In genomic region chr17:68451650-68452354, GRCh38 we compare ENCODE assay signal across 20 cellular contexts. TPM values are rescaled to one million over a fixed set of nuclear protein-coding genes. Genes with fewer than 3 reads are reported as not detected.
A peak's percentile ranks its signal among the peaks of the same experiment; 100 is the strongest.
DNase-seq lines count a peak whose midpoint lies in the region; ATAC-seq and TF ChIP-seq lines count a peak whose summit lies in the region.
"Had no signal": no experiment of that assay in that cellular context is flagged by ENCODE, and none has a peak within 500 bp of the region (broad histone marks: within the 10 kb centered on the region; RNA-seq: fewer than 3 reads in every experiment).

No MANE protein-coding gene starts in this region.

- peak overlapping the region; percentile 59 for H3K4me3 Mint-ChIP-seq in Caco-2 (ENCODE audit: unreplicated experiment)
- H3K4me3 Mint-ChIP-seq: CD8-positive, alpha-beta T cell had no signal

- H2BK120ac ChIP-seq in mesenchymal stem cell (ENCODE audit: low read depth, low read length) = no peak overlapping the region

- no peaks in the 10 kb centered on the region for H3K9me3 ChIP-seq in Caco-2
- no peaks in the 10 kb centered on the region for H3K9me3 ChIP-seq in colonic mucosa
- H3K9me3 ChIP-seq in mesenchymal stem cell (ENCODE audit: control insufficient read depth, low read length) = no peaks in the 10 kb centered on the region
- no peaks in the 10 kb centered on the region for H3K9me3 ChIP-seq in lower lobe of right lung

- H3K79me1 ChIP-seq in mesenchymal stem cell (replicated peaks; ENCODE audit: low read length, poor library complexity, severe bottlenecking) = peaks cover 22% of the 10 kb centered on the region

- peak overlapping the region; percentile 90 for H3K27ac Mint-ChIP-seq in Caco-2 (ENCODE audit: unreplicated experiment)
- H3K27ac Mint-ChIP-seq: CD8-positive, alpha-beta T cell had no signal

- no peak overlapping the region for H2BK5ac ChIP-seq in mesenchymal stem cell (ENCODE audit: low read depth, low read length, poor library complexity, severe bottlenecking)

- TF ChIP-seq CTCF in Caco-2 (IDR thresholded peaks at IDR 0.05; ENCODE audit: insufficient read depth in 1 of 2, low read depth in 1 of 2, low read length in 1 of 2, severe bottlenecking in 1 of 2, unreplicated experiment in 1 of 2) = no peak
- TF ChIP-seq CTCF in colonic mucosa (IDR thresholded peaks at IDR 0.05) = no peak
- no peak for TF ChIP-seq CTCF in lower lobe of right lung (IDR thresholded peaks at IDR 0.05)
- TF ChIP-seq CTCF in GM10248 (IDR thresholded peaks at IDR 0.05; ENCODE audit: control extremely low read depth, extremely low read depth, low read depth, missing control alignments) = no peak

- H3K4me1 ChIP-seq in Caco-2 (peaks cover 33% of the 10 kb centered on the region), colonic mucosa (peaks cover 7% of the 10 kb centered on the region), mesenchymal stem cell (ENCODE audit: control insufficient read depth, insufficient read depth, low read depth, low read length) (peaks cover 2% of the 10 kb centered on the region), lower lobe of right lung (peaks cover 30% of the 10 kb centered on the region)

- BruUV-seq in Caco-2 (replicated peaks; lab: Mats Ljungman, UMichigan) = no TSS peak

- no peaks in the 10 kb centered on the region for H3K27me3 Mint-ChIP-seq in Caco-2 (ENCODE audit: insufficient read depth, unreplicated experiment)

- POLR2A ChIA-PET in Caco-2 (lab: Charles Lee) = no interaction called here
- POLR2A ChIA-PET in GM10248 (lab: Yijun Ruan, JAX) = no interaction called here

- H4K8ac ChIP-seq in mesenchymal stem cell (ENCODE audit: low read length) = peak overlapping the region; percentile 53

- H3K4me2 ChIP-seq in mesenchymal stem cell (ENCODE audit: low read length, poor library complexity, severe bottlenecking) = no peak overlapping the region

- H3K36me3 Mint-ChIP-seq in Caco-2 (ENCODE audit: insufficient read depth, unreplicated experiment) = peaks cover 15% of the 10 kb centered on the region

- H2AFZ ChIP-seq in mesenchymal stem cell (ENCODE audit: low read depth, low read length) = no peak overlapping the region

- DNase-seq in Caco-2 (peak in 1 of 2 experiments; percentile 39), colonic mucosa (no peak), mesenchymal stem cell (no peak), sciatic nerve (ENCODE audit: low spot score) (no peak), RKO (ENCODE audit: low spot score) (no peak), lower lobe of right lung (no peak), GM19238 (ENCODE audit: insufficient read length, low spot score) (no peak), GM10248 (ENCODE audit: extremely low spot score) (no peak)
- DNase-seq: CD8-positive, alpha-beta T cell; GDM1; GOT3; NCI-H1105; NCI-H1694 treated with DMSO at 0.1 percent for 48 hours; NCI-H2107; NCI-H510A; NCI-H748 treated with DMSO at 0.1 percent for 48 hours; RPMI8226; SIG-M5 had no signal

- no peak overlapping the region for H2AK5ac ChIP-seq in mesenchymal stem cell (ENCODE audit: low read length, severe bottlenecking)

- intact Hi-C loops in Caco-2 (cut with micrococcal nuclease; ENCODE audit: unreplicated experiment) = loop anchor here (1.0 kb wide), 1 partner anchor 11 kb away; no protein-coding TSS in a partner anchor
- intact Hi-C loops in colonic mucosa (cut with DNase I) = no loop called here
- intact Hi-C loops in sciatic nerve (cut with DNase I) = no loop called here
- intact Hi-C loops in lower lobe of right lung (cut with DNase I) = no loop called here

- H3K4me3 ChIP-seq in Caco-2 (ENCODE audit: low read depth, low read length) (no peak overlapping the region), colonic mucosa (no peak overlapping the region), mesenchymal stem cell (ENCODE audit: insufficient read depth in 1 of 2, low read depth in 1 of 2, low read length in 2 of 2) (no peak overlapping the region), lower lobe of right lung (no peak overlapping the region)
- H3K4me3 ChIP-seq: BLaER1, K562 had no signal

- peak; percentile 60 for ATAC-seq in sciatic nerve
- no peak for ATAC-seq in lower lobe of right lung
- ATAC-seq: CD8-positive, alpha-beta T cell; K562 had no signal

- H3K27me3 ChIP-seq in Caco-2 (replicated peaks; ENCODE audit: control insufficient read depth, insufficient read depth, low read length) (no peaks in the 10 kb centered on the region), colonic mucosa (no peaks in the 10 kb centered on the region), mesenchymal stem cell (ENCODE audit: control insufficient read depth in 1 of 2, insufficient read depth in 1 of 2, low read length in 2 of 2) (no peaks in the 10 kb centered on the region), lower lobe of right lung (ENCODE audit: low read depth) (no peaks in the 10 kb centered on the region)

- H4K91ac ChIP-seq in mesenchymal stem cell (ENCODE audit: low read length) = no peak overlapping the region

- H2BK12ac ChIP-seq in mesenchymal stem cell (ENCODE audit: low read length in 2 of 2) = no peak overlapping the region

- H3K4ac ChIP-seq in mesenchymal stem cell (ENCODE audit: low read depth in 1 of 2, low read length in 2 of 2) = no peak overlapping the region

- H3K27ac ChIP-seq in colonic mucosa (peak overlapping the region; percentile 64), mesenchymal stem cell (ENCODE audit: low read length, poor library complexity, severe bottlenecking) (no peak overlapping the region), lower lobe of right lung (no peak overlapping the region)

- peak overlapping the region in 1 of 2 donors; percentile 35 for H3K9ac ChIP-seq in colonic mucosa (ENCODE audit: low read depth in 2 of 2, low read length in 2 of 2)
- peak overlapping the region; percentile 1 for H3K9ac ChIP-seq in mesenchymal stem cell (ENCODE audit: low read length)

- no peak overlapping the region for H2BK15ac ChIP-seq in mesenchymal stem cell (ENCODE audit: low read depth, poor library complexity, severe bottlenecking)

- CTCF ChIA-PET in Caco-2 (lab: Charles Lee) = no interaction called here
- CTCF ChIA-PET in GM10248 (lab: Yijun Ruan, JAX) = interaction anchor here (2.7 kb wide), 1 partner anchor 16 kb away, joined by 12 read pairs; no protein-coding TSS in a partner anchor

- no peak overlapping the region for H3K23ac ChIP-seq in mesenchymal stem cell (ENCODE audit: low read length in 2 of 2)

- peaks cover 12% of the 10 kb centered on the region for H3K4me1 Mint-ChIP-seq in Caco-2 (ENCODE audit: low read depth, unreplicated experiment)

- no peak overlapping the region for H3K18ac ChIP-seq in mesenchymal stem cell (ENCODE audit: low read depth in 1 of 2, low read length in 2 of 2)

- H3K9me3 Mint-ChIP-seq in Caco-2 (ENCODE audit: unreplicated experiment) = no peaks in the 10 kb centered on the region
- H3K9me3 Mint-ChIP-seq: CD8-positive, alpha-beta T cell had no signal

- WGBS in mesenchymal stem cell = 71% methylated on average over 3 of the region's 5 CpGs

- H3K14ac ChIP-seq in mesenchymal stem cell (ENCODE audit: low read length in 2 of 2) = no peak overlapping the region

- H3K36me3 ChIP-seq in Caco-2 (ENCODE audit: control insufficient read depth, insufficient read depth, low read length) (peaks cover 2% of the 10 kb centered on the region), colonic mucosa (no peaks in the 10 kb centered on the region), mesenchymal stem cell (ENCODE audit: control insufficient read depth in 1 of 2, insufficient read depth in 2 of 2, low read depth in 1 of 2, low read length in 2 of 2) (peaks cover 30 to 78% of the 10 kb centered on the region in 2 experiments), lower lobe of right lung (peaks cover 61% of the 10 kb centered on the region)
- H3K36me3 ChIP-seq: BLaER1 had no signal

RNA-seq across cellular contexts. Expression of gene WIPI1, which starts 5.5 kb away (rescaled TPM):
- total RNA-seq in Caco-2 (2022) = 18.7 and 21.8 TPM in 2 replicates
- 10 to 100 TPM; 77.1 to 79.1 TPM for total RNA-seq in colonic mucosa
- polyA plus RNA-seq in mesenchymal stem cell (2013, experiment 1 of 2) = 197 TPM
- polyA plus RNA-seq in mesenchymal stem cell (2013, experiment 2 of 2) = 194 TPM
- total RNA-seq in sciatic nerve = 46.5 TPM
- 37.5 TPM for total RNA-seq in lower lobe of right lung
